1 cellular context compared by ENCODE assay signal in the genomic region with DNA sequence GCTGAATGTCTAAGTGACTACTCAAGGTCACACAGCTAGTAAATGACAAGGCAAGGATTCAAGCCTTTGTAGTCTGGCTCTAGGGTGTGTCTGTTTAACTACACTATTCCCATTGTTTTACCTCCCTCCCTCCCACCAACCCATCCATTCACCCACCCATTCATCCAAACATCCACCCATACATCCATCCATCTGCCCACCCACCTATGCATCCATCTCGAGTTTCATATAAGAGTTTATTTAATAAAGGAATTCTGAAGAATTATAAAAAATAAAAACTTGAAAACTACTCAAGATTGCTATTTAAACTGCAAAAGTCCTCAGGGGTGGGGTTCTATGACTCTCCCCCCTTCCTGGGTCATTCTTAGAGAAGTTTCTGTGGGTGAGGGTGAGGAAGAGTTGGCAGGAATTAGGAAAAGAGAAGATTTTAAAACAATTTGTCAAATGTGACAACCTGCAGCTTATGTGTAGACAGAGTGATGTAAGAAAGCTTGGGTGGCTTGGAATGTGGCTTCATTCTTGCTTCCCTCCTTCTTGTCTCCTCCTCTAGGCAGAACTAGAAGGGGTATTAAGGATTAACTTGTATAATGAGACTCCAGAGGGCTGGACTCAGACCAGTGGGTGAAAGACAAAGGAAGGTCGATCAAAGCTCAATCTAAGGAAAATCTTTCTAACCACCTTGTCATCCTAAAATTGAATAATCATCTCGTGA.
TF ChIP-seq lines count a peak whose summit lies in the region.

No MANE protein-coding gene starts in this region.

TF ChIP-seq in GM12878, 131 proteins besides CTCF, POLR2A, EP300 and RAD21 (continued from another document):
- TF ChIP-seq, protein P1, sequence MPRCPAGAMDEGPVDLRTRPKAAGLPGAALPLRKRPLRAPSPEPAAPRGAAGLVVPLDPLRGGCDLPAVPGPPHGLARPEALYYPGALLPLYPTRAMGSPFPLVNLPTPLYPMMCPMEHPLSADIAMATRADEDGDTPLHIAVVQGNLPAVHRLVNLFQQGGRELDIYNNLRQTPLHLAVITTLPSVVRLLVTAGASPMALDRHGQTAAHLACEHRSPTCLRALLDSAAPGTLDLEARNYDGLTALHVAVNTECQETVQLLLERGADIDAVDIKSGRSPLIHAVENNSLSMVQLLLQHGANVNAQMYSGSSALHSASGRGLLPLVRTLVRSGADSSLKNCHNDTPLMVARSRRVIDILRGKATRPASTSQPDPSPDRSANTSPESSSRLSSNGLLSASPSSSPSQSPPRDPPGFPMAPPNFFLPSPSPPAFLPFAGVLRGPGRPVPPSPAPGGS (IDR thresholded peaks at IDR 0.05; ENCODE audit: borderline replicate concordance, insufficient read depth, low read depth, low read length, poor library complexity, severe bottlenecking) = no peak
- TF ChIP-seq MEF2A (IDR thresholded peaks at IDR 0.05; ENCODE audit: insufficient read depth, low read depth, low read length) (no peak), CBX3 (IDR thresholded peaks at IDR 0.05; ENCODE audit: borderline replicate concordance, low read depth) (no peak)
